ENCODE assay signal across 9 cellular contexts in the genomic region with DNA sequence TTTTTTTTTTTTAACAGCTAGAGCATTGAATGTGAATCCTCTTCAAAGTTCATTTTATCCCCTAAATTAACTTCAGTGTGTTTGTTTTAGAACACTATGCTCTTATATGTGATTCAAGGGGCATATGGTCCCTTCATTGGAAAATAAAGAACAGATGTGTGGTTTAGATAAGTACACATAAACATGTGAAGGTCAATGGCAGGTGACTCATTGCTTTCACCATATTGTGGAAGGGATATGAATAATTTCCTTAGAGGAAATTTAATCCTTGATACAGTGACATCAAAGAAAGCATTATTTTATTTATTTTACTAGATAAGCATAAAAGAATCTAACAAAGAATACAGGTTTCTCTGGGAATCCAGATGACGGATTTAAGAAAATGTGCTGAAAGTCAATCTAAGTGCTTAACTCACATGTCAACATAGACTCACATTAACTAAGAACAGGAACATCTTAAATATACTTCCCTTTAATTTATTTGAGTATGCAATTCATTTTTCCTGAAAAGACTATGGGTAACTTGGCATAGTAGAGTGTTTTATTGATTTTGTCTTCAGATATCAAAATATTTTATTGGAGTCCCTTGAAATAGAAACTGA.
A peak's percentile ranks its signal among the peaks of the same experiment; 100 is the strongest.
DNase-seq lines count a peak whose midpoint lies in the region; ATAC-seq and TF ChIP-seq lines count a peak whose summit lies in the region.
"Had no signal": no experiment of that assay in that cellular context is flagged by ENCODE, and none has a peak within 500 bp of the region (broad histone marks: within the 10 kb centered on the region; RNA-seq: fewer than 3 reads in every experiment).

No MANE protein-coding gene starts in this region.

- in situ Hi-C loops in astrocyte of the cerebellum (cut with HindIII; ENCODE audit: low sequenced_read_pairs), result no loop called here

- peak; percentile 70 for DNase-seq in EL
- DNase-seq in NCI-H1930 (lab: John Stamatoyannopoulos, UW), result peak; percentile 5 to 22
- DNase-seq in astrocyte of the cerebellum (ENCODE audit: low read depth), result peak; percentile 90
- DNase-seq in lung (ENCODE audit: low spot score), result no peak
- no peak for DNase-seq in mesenteric fat pad (ENCODE audit: low spot score)
- no peak for DNase-seq in T-helper 9 cell
- no peak for DNase-seq in DMS79 (lab: John Stamatoyannopoulos, UW)

- H3K4me3 ChIP-seq in astrocyte of the cerebellum (ENCODE audit: low read depth, low read length) (no peak overlapping the region), lung (no peak overlapping the region)
- H3K4me3 ChIP-seq: coronary artery had no signal

- 42 to 43% methylated on average over 1 of the region's 1 CpG for WGBS in lung, 2 donors

- H3K36me3 ChIP-seq in lung (ENCODE audit: control insufficient read depth in 2 of 2, insufficient read depth in 2 of 2, low read length in 2 of 2), result no peaks in the 10 kb centered on the region

- no peak overlapping the region for H3K27ac ChIP-seq in lung (ENCODE audit: low read depth in 1 of 2, low read length in 1 of 2)
- H3K27ac ChIP-seq: coronary artery had no signal

- H3K4me1 ChIP-seq in lung (ENCODE audit: control insufficient read depth in 2 of 2, insufficient read depth in 2 of 2, low read length in 2 of 2), result peaks cover 0 to 2% of the 10 kb centered on the region in 2 donors

- H3K27me3 ChIP-seq in lung (ENCODE audit: control insufficient read depth, insufficient read depth), result no peaks in the 10 kb centered on the region

- ATAC-seq in lung (ENCODE audit: insufficient read depth, low FRiP score), result peak; percentile 37
- ATAC-seq in GM19452 (IDR thresholded peaks at IDR 0.05; ENCODE audit: unreplicated experiment), result no peak

- H3K9me3 ChIP-seq in lung (ENCODE audit: control insufficient read depth in 2 of 2, insufficient read depth in 1 of 2, low read length in 1 of 2), result no peaks in the 10 kb centered on the region

- TF ChIP-seq CTCF in astrocyte of the cerebellum (IDR thresholded peaks at IDR 0.05; ENCODE audit: low read depth, low read length, missing control alignments), result no peak
- no peak for TF ChIP-seq CTCF in lung (IDR thresholded peaks at IDR 0.05; ENCODE audit: control extremely low read depth, extremely low read depth)

Comparison
In these comparisons a context has a peak if more than half of its experiments do, and no peak if none do; other contexts are left out.
1. DNase-seq: peak in EL (single experiment), NCI-H1930 (2 of 2) and astrocyte of the cerebellum (single experiment); none in lung (single experiment), mesenteric fat pad (single experiment), T-helper 9 cell (single experiment) and DMS79 (single experiment).